In genomic region chr4:88189418-88189738, GRCh38 we compare ENCODE assay signal across 19 cellular contexts. TPM values are rescaled to one million over a fixed set of nuclear protein-coding genes. Genes with fewer than 3 reads are reported as not detected.
DNase-seq lines count a peak whose midpoint lies in the region; ATAC-seq, FAIRE-seq and TF ChIP-seq lines count a peak whose summit lies in the region.
"Had no signal": no experiment of that assay in that cellular context is flagged by ENCODE, and none has a peak within 500 bp of the region (broad histone marks: within the 10 kb centered on the region; RNA-seq: fewer than 3 reads in every experiment).

No MANE protein-coding gene starts in this region.

- peak overlapping the region; percentile 81 for H2AFZ ChIP-seq in HCT116 (ENCODE audit: low read depth, low read length, poor library complexity, severe bottlenecking)
- H2AFZ ChIP-seq: GM23248 had no signal

- TF ChIP-seq RAD21 in A549 (conservative IDR thresholded peaks at IDR 0.05 in 1 of 2, IDR thresholded peaks at IDR 0.05 in 1 of 2): no peak
- no peak for TF ChIP-seq RAD21 in HCT116 (IDR thresholded peaks at IDR 0.05; ENCODE audit: low read depth)

- TF ChIP-seq POLR2A in A549 (IDR thresholded peaks at IDR 0.05; ENCODE audit: low read length): no peak
- TF ChIP-seq POLR2A in HCT116 (IDR thresholded peaks at IDR 0.05; ENCODE audit: borderline replicate concordance, extremely low read depth, insufficient read depth, insufficient read length): no peak

- no peaks in the 10 kb centered on the region for H3K79me2 ChIP-seq in HCT116 (ENCODE audit: insufficient read depth, low read length)

- H3K4me3 ChIP-seq in A549 (no peak overlapping the region), HCT116 (replicated peaks in 1 of 2; ENCODE audit: low read depth in 1 of 2, low read length in 2 of 2) (no peak overlapping the region)
- H3K4me3 ChIP-seq: GM23248 had no signal

- no peak overlapping the region for H3K9ac ChIP-seq in HCT116 (ENCODE audit: low read length)
- H3K9ac ChIP-seq: GM23248 had no signal

- ATAC-seq in A549 (no peak), HCT116 (no peak), HG02852 (IDR thresholded peaks at IDR 0.05; ENCODE audit: unreplicated experiment) (no peak)

- H3K4me3 Mint-ChIP-seq in HFFc6: no peak overlapping the region

- no peaks in the 10 kb centered on the region for H3K36me3 ChIP-seq in HCT116 (ENCODE audit: control insufficient read depth in 1 of 2, insufficient read depth in 2 of 2, low read length in 2 of 2)

- POLR2A ChIA-PET in A549 (lab: Yijun Ruan, JAX): no interaction called here
- POLR2A ChIA-PET in HCT116 (lab: Charles Lee): no interaction called here

- no peaks in the 10 kb centered on the region for H3K9me2 ChIP-seq in HCT116 (ENCODE audit: insufficient read depth)

- CTCF ChIA-PET in A549 (lab: Yijun Ruan, JAX) (interaction anchor here (1.5 kb wide), 1 partner anchor 9 kb away, joined by 3 read pairs; no protein-coding TSS in a partner anchor), HCT116 (lab: Charles Lee) (interaction anchor here (1.1 kb wide), 1 partner anchor 17 kb away, joined by 3 read pairs; no protein-coding TSS in a partner anchor)

- H3K27me3 Mint-ChIP-seq in HFFc6 (ENCODE audit: insufficient read depth): no peaks in the 10 kb centered on the region; the same call in none of the 2 replicates
- H3K27me3 Mint-ChIP-seq: CD4-positive, alpha-beta memory T cell had no signal

- no peaks in the 10 kb centered on the region for H4K20me1 ChIP-seq in HCT116 (ENCODE audit: insufficient read depth)

- no peaks in the 10 kb centered on the region for H3K4me1 Mint-ChIP-seq in HFFc6 (ENCODE audit: low read depth)

- FAIRE-seq in A549 (lab: Jason Lieb, UNC): no peak
- FAIRE-seq: G401.6, GM12892, H1 had no signal

- no peak for TF ChIP-seq EP300 in A549 (IDR thresholded peaks at IDR 0.05)

- peak overlapping the region in 1 of 2 experiments; percentile 21; a peak in 1 of 6 replicates for H3K27ac ChIP-seq in A549
- H3K27ac ChIP-seq in HCT116 (ENCODE audit: low read depth, low read length): no peak overlapping the region
- H3K27ac ChIP-seq in epithelial cell of prostate: peak overlapping the region; percentile 7
- H3K27ac ChIP-seq: GM23248 had no signal

- H3K4me1 ChIP-seq in A549 (peaks cover 29% of the 10 kb centered on the region), HCT116 (ENCODE audit: control insufficient read depth in 1 of 2, insufficient read depth in 2 of 2, low read length in 2 of 2) (peaks cover 0 to 9% of the 10 kb centered on the region in 2 experiments; a peak in 1 of 4 replicates)

- H3K9me3 Mint-ChIP-seq in HFFc6: no peaks in the 10 kb centered on the region
- H3K9me3 Mint-ChIP-seq: CD4-positive, alpha-beta memory T cell had no signal

- intact Hi-C loops in HCT116 (cut with micrococcal nuclease): no loop called here

- H3K9me3 ChIP-seq in A549 (no peaks in the 10 kb centered on the region; the same call in 2 of the 3 replicates), HCT116 (ENCODE audit: control insufficient read depth in 1 of 2, insufficient read depth in 1 of 2, low read depth in 1 of 2, low read length in 2 of 2) (no peaks in the 10 kb centered on the region)

- no peaks in the 10 kb centered on the region for H3K36me3 Mint-ChIP-seq in HFFc6 (ENCODE audit: low read depth)
- H3K36me3 Mint-ChIP-seq: CD4-positive, alpha-beta memory T cell had no signal

- no TSS peak for BruUV-seq in HCT116 (replicated peaks; lab: Mats Ljungman, UMichigan)

- WGBS in A549 (ENCODE audit: missing lambda C conversion rate): 66% methylated on average over 1 of the region's 1 CpG

- RAD21 ChIA-PET in HCT116 (lab: Charles Lee; ENCODE audit: low non-redundant PET in 1 of 2, low total read pairs in 2 of 2, uncharacterized antibody in 2 of 2, unreplicated experiment in 2 of 2): no interaction called here

- H3K4me2 ChIP-seq in A549 (no peak overlapping the region), HCT116 (ENCODE audit: low read length) (no peak overlapping the region)

- H3K27me3 ChIP-seq in HCT116 (ENCODE audit: insufficient read depth, low read length): no peaks in the 10 kb centered on the region

- DNase-seq in A549 (ENCODE audit: low read depth in 1 of 2, low spot score in 1 of 2) (no peak), HCT116 (ENCODE audit: low read depth, low spot score) (no peak), epithelial cell of prostate (ENCODE audit: low read depth, low spot score) (no peak), HFFc6 (no peak)
- DNase-seq in stimulated activated CD4-positive, alpha-beta T cell treated with anti-CD3 and anti-CD28 coated beads, Interleukin-4, amount 100 ng/mL, for 4 hours: no peak
- DNase-seq: 8988T; C1 segment of cervical spinal cord; CD4-positive, alpha-beta memory T cell; COR-L47; DMS153; DND-41; GM23248; H7; HCEC 1CT had no signal

- TF ChIP-seq CTCF in A549 (IDR thresholded peaks at IDR 0.05) (no peak), HCT116 (IDR thresholded peaks at IDR 0.05 in 2 of 3, conservative IDR thresholded peaks at IDR 0.05 in 1 of 3; ENCODE audit: borderline replicate concordance in 1 of 3, insufficient read depth in 1 of 3, low read depth in 2 of 3, low read length in 2 of 3) (no peak), HFFc6 (IDR thresholded peaks at IDR 0.05) (no peak)

- no peak overlapping the region for H3K27ac Mint-ChIP-seq in HFFc6
- H3K27ac Mint-ChIP-seq: CD4-positive, alpha-beta memory T cell had no signal

TF ChIP-seq in A549, 52 proteins besides CTCF, POLR2A, EP300 and RAD21:
- TF ChIP-seq FOXS1 (CRISPR knock-in tag; IDR thresholded peaks at IDR 0.05): no peak
- TF ChIP-seq ZC3H11A (IDR thresholded peaks at IDR 0.05): peak; percentile 41; the same call in 1 of the 2 replicates

TF ChIP-seq in HCT116, 20 proteins besides CTCF, POLR2A, EP300 and RAD21:
- no peak for TF ChIP-seq EZH2phosphoT487 (IDR thresholded peaks at IDR 0.05; ENCODE audit: borderline replicate concordance)
- no peak for TF ChIP-seq REST (IDR thresholded peaks at IDR 0.05; ENCODE audit: low read depth)
- no peak for TF ChIP-seq EZH2 (IDR thresholded peaks at IDR 0.05)
- TF ChIP-seq SP1 (IDR thresholded peaks at IDR 0.05; ENCODE audit: low read depth): no peak
- TF ChIP-seq TCF7L2 (IDR thresholded peaks at IDR 0.05; ENCODE audit: borderline replicate concordance, extremely low read depth, insufficient read depth, insufficient read length): no peak
- TF ChIP-seq SIN3A (IDR thresholded peaks at IDR 0.05; ENCODE audit: low read depth): no peak
- no peak for TF ChIP-seq CEBPB (IDR thresholded peaks at IDR 0.05; ENCODE audit: low read depth)
- no peak for TF ChIP-seq ZNF274 (IDR thresholded peaks at IDR 0.05; ENCODE audit: low read depth, low read length)
- no peak for TF ChIP-seq YY1 (IDR thresholded peaks at IDR 0.05; ENCODE audit: extremely low read depth, insufficient replicate concordance, low read depth, low read length)
- TF ChIP-seq EGR1 (IDR thresholded peaks at IDR 0.05; ENCODE audit: low read depth): no peak
- TF ChIP-seq MAX (IDR thresholded peaks at IDR 0.05): no peak
- no peak for TF ChIP-seq JUND (IDR thresholded peaks at IDR 0.05)
- TF ChIP-seq FOSL1 (IDR thresholded peaks at IDR 0.05; ENCODE audit: low read depth): no peak
- no peak for TF ChIP-seq POLR2AphosphoS5 (IDR thresholded peaks at IDR 0.05; ENCODE audit: low read depth, low read length)
- TF ChIP-seq CBX3 (IDR thresholded peaks at IDR 0.05; ENCODE audit: low read depth): no peak
- TF ChIP-seq SRF (IDR thresholded peaks at IDR 0.05; ENCODE audit: low read depth): no peak

RNA-seq across cellular contexts. Expression of gene ABCG2, which starts 30.9 kb away (rescaled TPM):
- polyA plus RNA-seq in A549 (2011; rRNA removed) (53.5 and 55.3 TPM in 2 replicates), A549 (2017; fragmentation: RNase III; extraction: RNeasy Plus Mini Kit Qiagen cat#74134 plus additional on column Dnase treatment) (27.9 to 29.0 TPM (median 28.1 TPM) in 3 replicates)
- polyA plus RNA-seq in A549 (2012; cell fraction: cytosol; rRNA removed): 16.9 and 20.2 TPM in 2 replicates
- 14.1 and 19.5 TPM in 2 replicates for polyA plus RNA-seq in A549 (2012; cell fraction: nucleus; rRNA removed)
- 32.6 and 34.2 TPM in 2 replicates for polyA minus RNA-seq in A549 (2011; rRNA and poly(A)+ RNA removed)
- 0.44 TPM for total RNA-seq in HCT116 (2021; ENCODE audit: unreplicated experiment)
- 0.47 and 0.56 TPM in 2 replicates for polyA plus RNA-seq in HCT116 (2012)
- under 1 TPM; 0.10 to 0.33 (median 0.13) TPM for total RNA-seq in HFFc6 (2021; fragmentation: NEBNext Ultra II Directional; extraction: Animal tissue kit (Norgen Biotek cat#: 25700))
- total RNA-seq: A673 had no signal
